ENCODE assay signal across 28 cellular contexts in the genomic region with DNA sequence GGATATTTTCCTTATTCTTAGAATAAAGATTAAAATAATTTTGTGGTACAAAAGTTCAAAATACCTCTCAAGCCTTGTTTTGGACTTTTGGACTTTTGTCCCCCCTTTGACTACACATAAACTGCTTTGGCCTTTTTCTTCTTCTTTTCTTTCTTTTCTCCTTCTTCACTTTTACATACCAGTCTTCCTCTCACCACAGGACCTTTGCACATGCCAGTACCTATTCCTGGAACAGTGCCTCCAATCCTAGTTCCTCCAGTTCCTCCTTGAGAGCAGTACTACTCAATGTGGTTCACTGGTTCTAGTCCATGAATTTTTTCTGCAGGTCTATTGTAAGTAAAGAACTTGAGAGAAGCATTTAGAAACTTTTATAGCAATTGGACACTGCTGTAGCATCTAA.
"Had no signal": no experiment of that assay in that cellular context is flagged by ENCODE, and none has a peak within 500 bp of the region (broad histone marks: within the 10 kb centered on the region; RNA-seq: fewer than 3 reads in every experiment).

No MANE protein-coding gene starts in this region.

- H3K79me2 ChIP-seq: hepatocyte had no signal

- H2AFZ ChIP-seq: hepatocyte had no signal

- H3K27ac Mint-ChIP-seq: dendritic cell treated with granulocyte-macrophage colony-stimulating factor and Interleukin-4, amounts not matched to agents 40 ng/mL and 50 ng/mL, for 4 days; effector memory CD8-positive, alpha-beta T cell had no signal

- H3K27ac ChIP-seq: colonic mucosa, coronary artery, dorsolateral prefrontal cortex, epithelial cell of prostate, esophagus muscularis mucosa, esophagus squamous epithelium, foreskin keratinocyte, gastrocnemius medialis, gastroesophageal sphincter, heart left ventricle, heart right ventricle, hepatocyte had no signal

- H3K36me3 ChIP-seq: colonic mucosa, esophagus muscularis mucosa, esophagus squamous epithelium, gastrocnemius medialis, gastroesophageal sphincter, heart left ventricle, heart right ventricle had no signal

- H3K4me3 Mint-ChIP-seq: dendritic cell treated with granulocyte-macrophage colony-stimulating factor and Interleukin-4, amounts not matched to agents 40 ng/mL and 50 ng/mL, for 4 days; effector memory CD8-positive, alpha-beta T cell had no signal

- H3K9me3 ChIP-seq: colonic mucosa, esophagus muscularis mucosa, esophagus squamous epithelium, gastrocnemius medialis, gastroesophageal sphincter, heart left ventricle, heart right ventricle had no signal

- H3K27me3 ChIP-seq: colonic mucosa, esophagus muscularis mucosa, esophagus squamous epithelium, foreskin keratinocyte, gastrocnemius medialis, gastroesophageal sphincter, heart right ventricle, hepatocyte had no signal

- H3K27me3 Mint-ChIP-seq: dendritic cell treated with granulocyte-macrophage colony-stimulating factor and Interleukin-4, amounts not matched to agents 40 ng/mL and 50 ng/mL, for 4 days had no signal

- H3K4me2 ChIP-seq: hepatocyte had no signal

- FAIRE-seq: colon, endometrium, endothelial cell of umbilical vein, frontal cortex had no signal

- H3K4me3 ChIP-seq: colonic mucosa, coronary artery, dorsolateral prefrontal cortex, esophagus muscularis mucosa, esophagus squamous epithelium, gastrocnemius medialis, gastroesophageal sphincter, heart left ventricle, heart right ventricle, hepatocyte had no signal

- H3K9me3 Mint-ChIP-seq: dendritic cell treated with granulocyte-macrophage colony-stimulating factor and Interleukin-4, amounts not matched to agents 40 ng/mL and 50 ng/mL, for 4 days had no signal

- DNase-seq: colonic mucosa; cortex of kidney; dorsolateral prefrontal cortex; effector CD4-positive, alpha-beta T cell; effector CD8-positive, alpha-beta T cell; effector memory CD4-positive, alpha-beta T cell; effector memory CD8-positive, alpha-beta T cell; erythroblast; esophagus squamous epithelium; foreskin fibroblast; foreskin keratinocyte; foreskin melanocyte; gastrocnemius medialis; glutamatergic neuron; head of caudate nucleus; heart left ventricle; heart right ventricle had no signal

- ATAC-seq: effector memory CD8-positive, alpha-beta T cell; esophagus mucosa; foreskin keratinocyte; gastrocnemius medialis; gastroesophageal sphincter; heart left ventricle; heart right ventricle had no signal

- H3K4me1 ChIP-seq: colonic mucosa, esophagus muscularis mucosa, esophagus squamous epithelium, foreskin keratinocyte, gastrocnemius medialis, gastroesophageal sphincter, heart left ventricle, heart right ventricle had no signal
